ENCODE assay signal across 8 cellular contexts in genomic region chr5:88674262-88675158, GRCh38.
DNase-seq lines count a peak whose midpoint lies in the region; ATAC-seq, FAIRE-seq and TF ChIP-seq lines count a peak whose summit lies in the region.

No MANE protein-coding gene starts in this region.

- peaks cover 39% of the 10 kb centered on the region for H3K4me1 Mint-ChIP-seq in activated T-cell treated with anti-CD3 and anti-CD28 coated beads, Interleukin-2, amount 50 U/mL, for 72 hours (ENCODE audit: low read depth)

- H3K9me3 ChIP-seq in right cardiac atrium (ENCODE audit: control insufficient read depth, low read length): no peaks in the 10 kb centered on the region
- H3K9me3 ChIP-seq in gastrocnemius medialis: no peaks in the 10 kb centered on the region

- H3K27ac Mint-ChIP-seq in activated T-cell treated with anti-CD3 and anti-CD28 coated beads, Interleukin-2, amount 50 U/mL, for 72 hours: no peak overlapping the region

- H3K4me1 ChIP-seq in ACC112 (ENCODE audit: control insufficient read depth, insufficient read depth, low read length, unreplicated experiment): no peaks in the 10 kb centered on the region
- H3K4me1 ChIP-seq in right cardiac atrium (ENCODE audit: control insufficient read depth, insufficient read depth, low read length): peaks cover 4% of the 10 kb centered on the region
- peaks cover 14 to 16% of the 10 kb centered on the region in 2 donors for H3K4me1 ChIP-seq in gastrocnemius medialis

- TF ChIP-seq CTCF in gastrocnemius medialis (IDR thresholded peaks at IDR 0.05 in 4 of 5, conservative IDR thresholded peaks at IDR 0.05 in 1 of 5): no peak

- ATAC-seq in HG02798 (IDR thresholded peaks at IDR 0.05; ENCODE audit: poor library complexity, unreplicated experiment) (peak; percentile 59), right cardiac atrium (peak; percentile 45 to 66), gastrocnemius medialis (peak in 1 of 2 donors; percentile 19)
- peak; percentile 83 to 87 for ATAC-seq in activated T-cell treated with anti-CD3 and anti-CD28 coated beads, Interleukin-2, amount 50 U/mL, for 72 hours (replicated peaks in 1 of 2)

- H3K27me3 ChIP-seq in ACC112 (ENCODE audit: insufficient read depth, low read length): peaks cover 98% of the 10 kb centered on the region
- H3K27me3 ChIP-seq in right cardiac atrium (ENCODE audit: control insufficient read depth, insufficient read depth): peaks cover 7% of the 10 kb centered on the region
- H3K27me3 ChIP-seq in gastrocnemius medialis: peaks cover 98 to 99% (median 99%) of the 10 kb centered on the region in 3 donors

- no peak; the same call in 1 of the 2 replicates for TF ChIP-seq POLR2A in GM12892 (IDR thresholded peaks at IDR 0.05; ENCODE audit: low read depth, low read length)
- no peak for TF ChIP-seq POLR2A in gastrocnemius medialis (IDR thresholded peaks at IDR 0.05)

- no peak overlapping the region for H3K27ac ChIP-seq in ACC112 (ENCODE audit: low read depth, low read length)
- no peak overlapping the region for H3K27ac ChIP-seq in right cardiac atrium (ENCODE audit: low read length)
- no peak overlapping the region for H3K27ac ChIP-seq in gastrocnemius medialis

- H3K27me3 Mint-ChIP-seq in activated T-cell treated with anti-CD3 and anti-CD28 coated beads, Interleukin-2, amount 50 U/mL, for 72 hours (ENCODE audit: low read depth): peaks cover 92% of the 10 kb centered on the region

- 2% methylated on average over 87 of the region's 87 CpGs for WGBS in right cardiac atrium

- no peak for DNase-seq in GM12892 (ENCODE audit: insufficient read length)
- DNase-seq in NCI-H2029 treated with DMSO at 0.1 percent for 48 hours (lab: John Stamatoyannopoulos, UW): peak; percentile 72
- DNase-seq in activated T-cell treated with anti-CD3 and anti-CD28 coated beads, Interleukin-2, amount 50 U/mL, for 72 hours: peak; percentile 66 to 71
- DNase-seq in right cardiac atrium: peak in 2 of 3 donors; percentile 55 to 57
- DNase-seq in gastrocnemius medialis: no peak
- no peak for DNase-seq in KG1 (lab: John Stamatoyannopoulos, UW)

- H3K9me3 Mint-ChIP-seq in activated T-cell treated with anti-CD3 and anti-CD28 coated beads, Interleukin-2, amount 50 U/mL, for 72 hours: no peaks in the 10 kb centered on the region

- intact Hi-C loops in right cardiac atrium (cut with DNase I) (loop anchor here (5.0 kb wide), 3 partner anchors 532 to 892 kb away; no protein-coding TSS in a partner anchor), gastrocnemius medialis (cut with DNase I; ENCODE audit: low total_unique reads) (no loop called here)

- in situ Hi-C loops in gastrocnemius medialis (cut with MboI; ENCODE audit: low sequenced_read_pairs in 4 of 4): loop anchor here in 3 of 4 donors (10.0 to 25.0 kb wide), 3 partner anchors 530 to 1262 kb away; partner anchors contain the start of gene CCNH (in 1 of the 3)

- peak; percentile 97 for FAIRE-seq in GM12892 (lab: Jason Lieb, UNC)

- H3K4me3 ChIP-seq in ACC112 (ENCODE audit: low read depth, low read length) (peak overlapping the region; percentile 48; the same call in 1 of the 2 replicates), right cardiac atrium (ENCODE audit: low read length) (peak overlapping the region; percentile 37), gastrocnemius medialis (peak overlapping the region; percentile 45 to 55 (median 47))

- H3K79me2 ChIP-seq in ACC112 (ENCODE audit: control insufficient read depth, insufficient read depth, low read length, unreplicated experiment): no peaks in the 10 kb centered on the region

- no peak overlapping the region for H2AFZ ChIP-seq in ACC112 (ENCODE audit: low read length, unreplicated experiment)

- peaks cover 14 to 19% of the 10 kb centered on the region in 2 donors for H3K36me3 Mint-ChIP-seq in activated T-cell treated with anti-CD3 and anti-CD28 coated beads, Interleukin-2, amount 50 U/mL, for 72 hours (ENCODE audit: insufficient read depth in 2 of 2)

- no peaks in the 10 kb centered on the region for H3K36me3 ChIP-seq in ACC112 (ENCODE audit: insufficient read depth, low read length)
- no peaks in the 10 kb centered on the region for H3K36me3 ChIP-seq in gastrocnemius medialis

- peak overlapping the region; percentile 76 to 83 for H3K4me3 Mint-ChIP-seq in activated T-cell treated with anti-CD3 and anti-CD28 coated beads, Interleukin-2, amount 50 U/mL, for 72 hours

Comparison
In these comparisons a context has a peak if more than half of its experiments do, and no peak if none do; other contexts are left out.
1. DNase-seq: peak in NCI-H2029 treated with DMSO at 0.1 percent for 48 hours (single experiment), activated T-cell treated with anti-CD3 and anti-CD28 coated beads, Interleukin-2, amount 50 U/mL, for 72 hours (2 of 2) and right cardiac atrium (2 of 3); none in GM12892 (single experiment), gastrocnemius medialis (0 of 2) and KG1 (single experiment).
2. Peak in every context shown above with its lines, with median percentiles within 50 percentile points of each other: H3K4me3 ChIP-seq.